8 cellular contexts compared by ENCODE assay signal in genomic region chr18:61502472-61502871, GRCh38.
DNase-seq lines count a peak whose midpoint lies in the region; ATAC-seq and FAIRE-seq lines count a peak whose summit lies in the region.

No MANE protein-coding gene starts in this region.

- ATAC-seq in HG03095 (IDR thresholded peaks at IDR 0.05; ENCODE audit: unreplicated experiment) = peak; percentile 66

- DNase-seq in SIG-M5 treated with dmso at 0.1 percent for 504 hours (lab: John Stamatoyannopoulos, UW; ENCODE audit: unreplicated experiment) = peak; percentile 36
- DNase-seq in SIG-M5 (lab: John Stamatoyannopoulos, UW) = no peak
- peak; percentile 41 for DNase-seq in NCI-H460 (ENCODE audit: extremely low read depth, low read depth)
- DNase-seq in brain pericyte (ENCODE audit: low read depth, low spot score) = peak; percentile 25
- peak; percentile 96 for DNase-seq in superior temporal gyrus (ENCODE audit: extremely low spot score)
- DNase-seq in activated effector memory CD4-positive, alpha-beta T cell treated with anti-CD3 and anti-CD28 coated beads, Interleukin-2, amount 50 U/mL, for 16 hours = no peak

- peak; percentile 98 for FAIRE-seq in islet of Langerhans (lab: Jason Lieb, UNC)

Comparison
In these comparisons a context has a peak if more than half of its experiments do, and no peak if none do; other contexts are left out.
1. DNase-seq: peak in SIG-M5 treated with dmso at 0.1 percent for 504 hours (single experiment), NCI-H460 (single experiment), brain pericyte (single experiment) and superior temporal gyrus (single experiment); none in SIG-M5 (single experiment) and activated effector memory CD4-positive, alpha-beta T cell treated with anti-CD3 and anti-CD28 coated beads, Interleukin-2, amount 50 U/mL, for 16 hours (single experiment).